In genomic region chr7:8511810-8512209, GRCh38 we compare ENCODE assay signal across 17 cellular contexts.
DNase-seq lines count a peak whose midpoint lies in the region; ATAC-seq lines count a peak whose summit lies in the region.
"Had no signal": no experiment of that assay in that cellular context is flagged by ENCODE, and none has a peak within 500 bp of the region (broad histone marks: within the 10 kb centered on the region; RNA-seq: fewer than 3 reads in every experiment).

No MANE protein-coding gene starts in this region.

- no peaks in the 10 kb centered on the region for H3K9me3 Mint-ChIP-seq in activated CD8-positive, alpha-beta T cell treated with anti-CD3 and anti-CD28 coated beads, Interleukin-2, amount 10 ng/mL, durations not matched to agents 7 days and 5 days (ENCODE audit: insufficient read depth)
- H3K9me3 Mint-ChIP-seq: CD4-positive, alpha-beta memory T cell had no signal

- no peaks in the 10 kb centered on the region for H3K36me3 Mint-ChIP-seq in activated CD8-positive, alpha-beta T cell treated with anti-CD3 and anti-CD28 coated beads, Interleukin-2, amount 10 ng/mL, durations not matched to agents 7 days and 5 days (ENCODE audit: low read depth)
- H3K36me3 Mint-ChIP-seq: CD4-positive, alpha-beta memory T cell had no signal

- no peak overlapping the region for H3K4me3 ChIP-seq in right cardiac atrium (ENCODE audit: low read length)

- CTCF ChIA-PET in activated CD8-positive, alpha-beta T cell treated with anti-CD3 and anti-CD28 coated beads, Interleukin-2, amount 10 ng/mL, durations not matched to agents 7 days and 5 days (lab: Charles Lee), result no interaction called here

- ATAC-seq in right cardiac atrium, result peak in 1 of 2 donors; percentile 18
- ATAC-seq in left cardiac atrium, result no peak
- ATAC-seq in activated CD8-positive, alpha-beta T cell treated with anti-CD3 and anti-CD28 coated beads, Interleukin-2, amount 10 ng/mL, durations not matched to agents 7 days and 5 days, result no peak
- no peak for ATAC-seq in GM21367 (IDR thresholded peaks at IDR 0.05; ENCODE audit: unreplicated experiment)
- ATAC-seq: HepG2 had no signal

- DNase-seq in right cardiac atrium (peak in 2 of 3 donors; percentile 44 to 64), left cardiac atrium (no peak), NCI-H69 (lab: John Stamatoyannopoulos, UW) (peak; percentile 64), SK-N-DZ (ENCODE audit: low spot score) (peak; percentile 43), germinal center (ENCODE audit: low spot score) (no peak)
- DNase-seq in activated CD8-positive, alpha-beta T cell treated with anti-CD3 and anti-CD28 coated beads, Interleukin-2, amount 10 ng/mL, durations not matched to agents 7 days and 5 days, result no peak
- DNase-seq: CD4-positive, alpha-beta memory T cell; H7; MM.1S; NCI-H1105 treated with DMSO at 0.1 percent for 48 hours; NCI-H1930; NCI-H345; T-helper 2 cell had no signal

- no peaks in the 10 kb centered on the region for H3K4me1 ChIP-seq in right cardiac atrium (ENCODE audit: control insufficient read depth, insufficient read depth, low read length)

- H3K27ac Mint-ChIP-seq in activated CD8-positive, alpha-beta T cell treated with anti-CD3 and anti-CD28 coated beads, Interleukin-2, amount 10 ng/mL, durations not matched to agents 7 days and 5 days, result no peak overlapping the region
- H3K27ac Mint-ChIP-seq: B cell; CD4-positive, alpha-beta memory T cell had no signal

- POLR2A ChIA-PET in activated CD8-positive, alpha-beta T cell treated with anti-CD3 and anti-CD28 coated beads, Interleukin-2, amount 10 ng/mL, durations not matched to agents 7 days and 5 days (lab: Charles Lee), result no interaction called here

- WGBS in right cardiac atrium, result 25% methylated on average over 2 of the region's 2 CpGs

- H3K27ac ChIP-seq in right cardiac atrium (ENCODE audit: low read length), result no peak overlapping the region
- H3K27ac ChIP-seq: KMS-11 had no signal

- H3K4me3 Mint-ChIP-seq in activated CD8-positive, alpha-beta T cell treated with anti-CD3 and anti-CD28 coated beads, Interleukin-2, amount 10 ng/mL, durations not matched to agents 7 days and 5 days, result no peak overlapping the region
- H3K4me3 Mint-ChIP-seq: B cell; CD4-positive, alpha-beta memory T cell had no signal

- H3K9me3 ChIP-seq in right cardiac atrium (ENCODE audit: control insufficient read depth, low read length), result no peaks in the 10 kb centered on the region

- intact Hi-C loops in right cardiac atrium (cut with DNase I) (no loop called here), left cardiac atrium (cut with DNase I) (no loop called here)

- H3K27me3 ChIP-seq in right cardiac atrium (ENCODE audit: control insufficient read depth, insufficient read depth), result no peaks in the 10 kb centered on the region

- H3K27me3 Mint-ChIP-seq in activated CD8-positive, alpha-beta T cell treated with anti-CD3 and anti-CD28 coated beads, Interleukin-2, amount 10 ng/mL, durations not matched to agents 7 days and 5 days (ENCODE audit: low read depth), result no peaks in the 10 kb centered on the region
- H3K27me3 Mint-ChIP-seq: B cell; CD4-positive, alpha-beta memory T cell had no signal

- no peaks in the 10 kb centered on the region for H3K4me1 Mint-ChIP-seq in activated CD8-positive, alpha-beta T cell treated with anti-CD3 and anti-CD28 coated beads, Interleukin-2, amount 10 ng/mL, durations not matched to agents 7 days and 5 days (ENCODE audit: low read depth)
- H3K4me1 Mint-ChIP-seq: B cell; CD4-positive, alpha-beta memory T cell had no signal

Comparison
In these comparisons a context has a peak if more than half of its experiments do, and no peak if none do; other contexts are left out.
1. DNase-seq: peak in right cardiac atrium (2 of 3), NCI-H69 (single experiment) and SK-N-DZ (single experiment); none in left cardiac atrium (single experiment), activated CD8-positive, alpha-beta T cell treated with anti-CD3 and anti-CD28 coated beads, Interleukin-2, amount 10 ng/mL, durations not matched to agents 7 days and 5 days (single experiment) and germinal center (single experiment).